Comparison of ENCODE assay signal across 8 cellular contexts in the genomic region with DNA sequence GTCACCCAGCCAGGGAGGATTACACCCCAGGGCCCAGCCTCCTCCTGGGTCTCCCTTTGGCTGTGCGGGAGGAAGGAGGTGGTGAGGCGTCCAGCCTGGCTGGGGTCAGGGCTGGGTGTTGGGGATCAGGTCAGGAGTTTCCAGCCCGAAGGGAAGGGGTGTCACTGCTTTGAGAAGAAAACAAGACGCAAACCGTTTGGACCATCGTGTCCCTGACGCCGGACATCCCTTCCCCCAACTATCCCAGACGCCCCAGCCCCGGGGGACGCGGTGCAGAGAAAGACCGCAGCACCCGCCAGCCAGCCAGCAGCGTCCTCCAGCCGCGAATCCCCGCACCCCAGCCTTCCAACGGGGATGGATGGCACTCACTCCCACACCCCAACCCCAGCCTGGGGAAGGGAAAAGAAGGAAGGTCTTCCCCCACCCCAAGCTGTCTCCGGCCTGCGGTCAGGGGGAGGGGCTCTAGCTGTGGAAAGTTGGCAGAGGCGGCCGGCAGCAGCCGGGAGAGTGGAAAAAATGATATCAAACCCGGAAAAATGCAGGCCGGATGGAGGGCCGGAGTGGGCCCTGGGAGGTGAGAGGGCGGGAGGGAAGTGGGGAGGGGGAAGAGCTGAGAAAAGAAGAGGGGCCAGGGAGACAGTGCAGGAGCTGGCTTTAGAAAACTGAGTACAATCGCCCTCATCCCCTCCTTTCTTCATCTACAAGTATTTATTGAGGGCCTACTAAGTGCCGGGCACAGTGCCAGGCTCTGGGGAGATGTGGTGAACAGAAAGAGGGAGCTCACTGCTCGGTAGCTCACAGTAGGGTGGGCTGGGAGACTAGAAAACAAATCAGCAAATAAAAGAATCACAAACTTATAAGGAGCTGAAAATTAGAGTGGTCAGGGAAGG. TPM values are rescaled to one million over a fixed set of nuclear protein-coding genes. Genes with fewer than 3 reads are reported as not detected.
A peak's percentile ranks its signal among the peaks of the same experiment; 100 is the strongest.
DNase-seq lines count a peak whose midpoint lies in the region; FAIRE-seq and TF ChIP-seq lines count a peak whose summit lies in the region.

No MANE protein-coding gene starts in this region.

- H3K27ac Mint-ChIP-seq in activated CD4-positive, alpha-beta memory T cell treated with anti-CD3 and anti-CD28 coated beads for 36 hours = no peak overlapping the region
- H3K27ac Mint-ChIP-seq in activated CD4-positive, alpha-beta memory T cell treated with anti-CD3 and anti-CD28 coated beads, Interleukin-2, amount 10 ng/mL, durations not matched to agents 7 days and 5 days = no peak overlapping the region

- H3K36me3 ChIP-seq in mucosa of stomach (ENCODE audit: control insufficient read depth, insufficient read depth, low read length) = no peaks in the 10 kb centered on the region

- peak; percentile 24 for DNase-seq in activated CD4-positive, alpha-beta memory T cell treated with anti-CD3 and anti-CD28 coated beads for 36 hours
- no peak for DNase-seq in activated CD4-positive, alpha-beta memory T cell treated with anti-CD3 and anti-CD28 coated beads, Interleukin-2, amount 10 ng/mL, durations not matched to agents 7 days and 5 days
- DNase-seq in fibroblast of gingiva (ENCODE audit: low read depth) = peak; percentile 55
- DNase-seq in urothelium cell line (ENCODE audit: low spot score) = peak; percentile 90
- DNase-seq in activated T-cell treated with anti-CD3 and anti-CD28 coated beads for 4 hours = no peak
- no peak for DNase-seq in anterior cingulate cortex (lab: John Stamatoyannopoulos, UW)
- DNase-seq in GM13976 (ENCODE audit: low spot score) = no peak

- H3K9me3 ChIP-seq in mucosa of stomach (ENCODE audit: control insufficient read depth, low read length) = no peaks in the 10 kb centered on the region

- no peak overlapping the region for H3K4me3 Mint-ChIP-seq in activated CD4-positive, alpha-beta memory T cell treated with anti-CD3 and anti-CD28 coated beads for 36 hours
- no peak overlapping the region for H3K4me3 Mint-ChIP-seq in activated CD4-positive, alpha-beta memory T cell treated with anti-CD3 and anti-CD28 coated beads, Interleukin-2, amount 10 ng/mL, durations not matched to agents 7 days and 5 days

- no peaks in the 10 kb centered on the region for H3K27me3 ChIP-seq in mucosa of stomach (ENCODE audit: control insufficient read depth, insufficient read depth, low read length)

- no peak for TF ChIP-seq CTCF in GM13976 (IDR thresholded peaks at IDR 0.05; ENCODE audit: borderline replicate concordance, control extremely low read depth, extremely low read depth, insufficient read depth, missing control alignments)

- POLR2A ChIA-PET in activated CD4-positive, alpha-beta memory T cell treated with anti-CD3 and anti-CD28 coated beads for 36 hours (lab: Charles Lee) = no interaction called here
- POLR2A ChIA-PET in activated CD4-positive, alpha-beta memory T cell treated with anti-CD3 and anti-CD28 coated beads, Interleukin-2, amount 10 ng/mL, durations not matched to agents 7 days and 5 days (lab: Charles Lee) = no interaction called here

- no peaks in the 10 kb centered on the region for H3K4me1 Mint-ChIP-seq in activated CD4-positive, alpha-beta memory T cell treated with anti-CD3 and anti-CD28 coated beads for 36 hours (ENCODE audit: low read depth)
- H3K4me1 Mint-ChIP-seq in activated CD4-positive, alpha-beta memory T cell treated with anti-CD3 and anti-CD28 coated beads, Interleukin-2, amount 10 ng/mL, durations not matched to agents 7 days and 5 days = no peaks in the 10 kb centered on the region

- intact Hi-C loops in activated CD4-positive, alpha-beta memory T cell treated with anti-CD3 and anti-CD28 coated beads for 36 hours (cut with micrococcal nuclease) = no loop called here

- peaks cover 18% of the 10 kb centered on the region for H3K27me3 Mint-ChIP-seq in activated CD4-positive, alpha-beta memory T cell treated with anti-CD3 and anti-CD28 coated beads for 36 hours
- peaks cover 27% of the 10 kb centered on the region for H3K27me3 Mint-ChIP-seq in activated CD4-positive, alpha-beta memory T cell treated with anti-CD3 and anti-CD28 coated beads, Interleukin-2, amount 10 ng/mL, durations not matched to agents 7 days and 5 days

- no peaks in the 10 kb centered on the region for H3K4me1 ChIP-seq in mucosa of stomach (ENCODE audit: control insufficient read depth, insufficient read depth, low read length)

- in situ Hi-C loops in GM13976 (cut with MboI; ENCODE audit: low sequenced_read_pairs, unreplicated experiment) = no loop called here

- no peak for FAIRE-seq in urothelium cell line (lab: Jason Lieb, UNC)

- H3K9ac ChIP-seq in mucosa of stomach (ENCODE audit: low read length) = peak overlapping the region; percentile 5

- H3K4me3 ChIP-seq in mucosa of stomach (ENCODE audit: low read length) = no peak overlapping the region

- CTCF ChIA-PET in activated CD4-positive, alpha-beta memory T cell treated with anti-CD3 and anti-CD28 coated beads for 36 hours (lab: Charles Lee) = interaction anchor here (0.6 to 2.1 kb wide), 4 partner anchors 17 to 127 kb away, joined by 3 to 11 read pairs (median 6); no protein-coding TSS in a partner anchor
- CTCF ChIA-PET in activated CD4-positive, alpha-beta memory T cell treated with anti-CD3 and anti-CD28 coated beads, Interleukin-2, amount 10 ng/mL, durations not matched to agents 7 days and 5 days (lab: Charles Lee) = interaction anchor here (7.0 kb wide), 1 partner anchor 17 kb away, joined by 40 read pairs; no protein-coding TSS in a partner anchor

- H3K9me3 Mint-ChIP-seq in activated CD4-positive, alpha-beta memory T cell treated with anti-CD3 and anti-CD28 coated beads for 36 hours = no peaks in the 10 kb centered on the region
- no peaks in the 10 kb centered on the region for H3K9me3 Mint-ChIP-seq in activated CD4-positive, alpha-beta memory T cell treated with anti-CD3 and anti-CD28 coated beads, Interleukin-2, amount 10 ng/mL, durations not matched to agents 7 days and 5 days

- H3K36me3 Mint-ChIP-seq in activated CD4-positive, alpha-beta memory T cell treated with anti-CD3 and anti-CD28 coated beads for 36 hours = no peaks in the 10 kb centered on the region
- H3K36me3 Mint-ChIP-seq in activated CD4-positive, alpha-beta memory T cell treated with anti-CD3 and anti-CD28 coated beads, Interleukin-2, amount 10 ng/mL, durations not matched to agents 7 days and 5 days (ENCODE audit: low read depth) = no peaks in the 10 kb centered on the region

RNA-seq across cellular contexts. Expression of a gene that starts 10.6 kb away (rescaled TPM):
- total RNA-seq in activated CD4-positive, alpha-beta memory T cell treated with anti-CD3 and anti-CD28 coated beads for 36 hours = not detected
- total RNA-seq in activated CD4-positive, alpha-beta memory T cell treated with anti-CD3 and anti-CD28 coated beads, Interleukin-2, amount 10 ng/mL, durations not matched to agents 7 days and 5 days = not detected

RNA-seq across cellular contexts. Expression of a gene that starts 10.8 kb away (rescaled TPM):
- total RNA-seq in activated CD4-positive, alpha-beta memory T cell treated with anti-CD3 and anti-CD28 coated beads for 36 hours = not detected
- not detected for total RNA-seq in activated CD4-positive, alpha-beta memory T cell treated with anti-CD3 and anti-CD28 coated beads, Interleukin-2, amount 10 ng/mL, durations not matched to agents 7 days and 5 days

RNA-seq across cellular contexts. Expression of a gene that starts 28.5 kb away (rescaled TPM):
- total RNA-seq in activated CD4-positive, alpha-beta memory T cell treated with anti-CD3 and anti-CD28 coated beads for 36 hours = 100 to 1,000 TPM; 110 to 111 TPM
- 100 to 1,000 TPM; 162 to 165 TPM for total RNA-seq in activated CD4-positive, alpha-beta memory T cell treated with anti-CD3 and anti-CD28 coated beads, Interleukin-2, amount 10 ng/mL, durations not matched to agents 7 days and 5 days

RNA-seq across cellular contexts. Expression of a gene that starts 45.3 kb away (rescaled TPM):
- total RNA-seq in activated CD4-positive, alpha-beta memory T cell treated with anti-CD3 and anti-CD28 coated beads for 36 hours = not detected
- total RNA-seq in activated CD4-positive, alpha-beta memory T cell treated with anti-CD3 and anti-CD28 coated beads, Interleukin-2, amount 10 ng/mL, durations not matched to agents 7 days and 5 days = not detected

Comparison
In these comparisons a context has a peak if more than half of its experiments do, and no peak if none do; other contexts are left out.
1. DNase-seq: peak in activated CD4-positive, alpha-beta memory T cell treated with anti-CD3 and anti-CD28 coated beads for 36 hours (single experiment), fibroblast of gingiva (single experiment) and urothelium cell line (single experiment); none in activated CD4-positive, alpha-beta memory T cell treated with anti-CD3 and anti-CD28 coated beads, Interleukin-2, amount 10 ng/mL, durations not matched to agents 7 days and 5 days (single experiment), activated T-cell treated with anti-CD3 and anti-CD28 coated beads for 4 hours (single experiment), anterior cingulate cortex (0 of 58) and GM13976 (single experiment).